Comparison of ENCODE assay signal across 19 cellular contexts in the genomic region with DNA sequence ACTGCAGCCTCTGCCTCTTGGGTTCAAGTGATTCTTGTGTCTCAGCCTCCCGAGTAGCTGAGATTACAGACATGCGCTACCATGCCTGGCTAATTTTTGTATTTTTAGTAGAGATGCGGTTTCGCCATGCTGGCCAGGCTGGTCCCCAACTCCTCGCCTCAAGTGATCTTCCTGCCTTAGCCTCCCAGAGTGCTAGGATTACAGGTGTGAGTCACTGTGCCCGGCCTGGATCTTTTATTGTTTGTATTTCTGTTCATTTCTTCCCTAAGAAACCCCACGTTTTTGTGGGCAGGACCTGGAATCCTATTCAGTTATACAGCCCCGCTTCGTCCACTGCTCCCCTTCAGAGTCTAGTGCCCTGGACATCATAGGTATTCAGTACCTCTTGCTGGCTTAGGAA. TPM values are rescaled to one million over a fixed set of nuclear protein-coding genes. Genes with fewer than 3 reads are reported as not detected.
DNase-seq lines count a peak whose midpoint lies in the region; ATAC-seq lines count a peak whose summit lies in the region.
"Had no signal": no experiment of that assay in that cellular context is flagged by ENCODE, and none has a peak within 500 bp of the region (broad histone marks: within the 10 kb centered on the region; RNA-seq: fewer than 3 reads in every experiment).

No MANE protein-coding gene starts in this region.

- DNase-seq in activated T-cell treated with anti-CD3 and anti-CD28 coated beads, Interleukin-2, amount 50 U/mL, for 24 hours = peak; percentile 19
- DNase-seq in activated T-cell treated with anti-CD3 and anti-CD28 coated beads, Interleukin-2, amount 50 U/mL, for 72 hours = no peak
- no peak for DNase-seq in NCI-H748 (lab: John Stamatoyannopoulos, UW; ENCODE audit: unreplicated experiment)
- DNase-seq: activated CD4-positive, alpha-beta T cell treated with anti-CD3 and anti-CD28 coated beads, Interleukin-2, amount 50 U/mL, for 1 hour; activated naive CD4-positive, alpha-beta T cell treated with Interleukin-2 at 50 U/mL for 16 hours; foreskin melanocyte; NCI-H526 treated with DMSO at 0.1 percent for 48 hours; SHP77 treated with DMSO at 0.1 percent for 48 hours; stimulated activated naive B cell treated with anti-CD40 and anti-IgM and Interleukin-4, amounts not matched to agents 10 μg/mL and 1 μg/mL and 100 μg/mL, for 72 hours; T-cell had no signal

- no peak for ATAC-seq in activated T-cell treated with anti-CD3 and anti-CD28 coated beads, Interleukin-2, amount 50 U/mL, for 72 hours (replicated peaks in 1 of 2)
- ATAC-seq in GM18502 (IDR thresholded peaks at IDR 0.05; ENCODE audit: poor library complexity, unreplicated experiment) (no peak), GM21381 (IDR thresholded peaks at IDR 0.05; ENCODE audit: unreplicated experiment) (no peak)
- ATAC-seq: stimulated activated naive B cell treated with anti-CD40 and anti-IgM and Interleukin-4, amounts not matched to agents 10 μg/mL and 1 μg/mL and 100 μg/mL, for 72 hours; T-cell had no signal

- H3K4me3 Mint-ChIP-seq in activated T-cell treated with anti-CD3 and anti-CD28 coated beads, Interleukin-2, amount 50 U/mL, for 24 hours = no peak overlapping the region
- H3K4me3 Mint-ChIP-seq in activated T-cell treated with anti-CD3 and anti-CD28 coated beads, Interleukin-2, amount 50 U/mL, for 72 hours = no peak overlapping the region
- H3K4me3 Mint-ChIP-seq: dendritic cell treated with granulocyte-macrophage colony-stimulating factor and Interleukin-4, amounts not matched to agents 40 ng/mL and 50 ng/mL, for 4 days; stimulated activated naive B cell treated with anti-CD40 and anti-IgM and Interleukin-4, amounts not matched to agents 10 μg/mL and 1 μg/mL and 100 μg/mL, for 72 hours; T-cell; type B pancreatic cell had no signal

- no peaks in the 10 kb centered on the region for H3K9me3 Mint-ChIP-seq in activated T-cell treated with anti-CD3 and anti-CD28 coated beads, Interleukin-2, amount 50 U/mL, for 24 hours
- no peaks in the 10 kb centered on the region for H3K9me3 Mint-ChIP-seq in activated T-cell treated with anti-CD3 and anti-CD28 coated beads, Interleukin-2, amount 50 U/mL, for 72 hours
- H3K9me3 Mint-ChIP-seq: dendritic cell treated with granulocyte-macrophage colony-stimulating factor and Interleukin-4, amounts not matched to agents 40 ng/mL and 50 ng/mL, for 4 days; stimulated activated naive B cell treated with anti-CD40 and anti-IgM and Interleukin-4, amounts not matched to agents 10 μg/mL and 1 μg/mL and 100 μg/mL, for 72 hours; T-cell; type B pancreatic cell had no signal

- no peaks in the 10 kb centered on the region for H3K36me3 Mint-ChIP-seq in activated T-cell treated with anti-CD3 and anti-CD28 coated beads, Interleukin-2, amount 50 U/mL, for 24 hours (ENCODE audit: low read depth)
- H3K36me3 Mint-ChIP-seq in activated T-cell treated with anti-CD3 and anti-CD28 coated beads, Interleukin-2, amount 50 U/mL, for 72 hours (ENCODE audit: insufficient read depth in 2 of 2) = no peaks in the 10 kb centered on the region
- H3K36me3 Mint-ChIP-seq: T-cell, type B pancreatic cell had no signal

- peaks cover 5% of the 10 kb centered on the region for H3K27me3 Mint-ChIP-seq in activated T-cell treated with anti-CD3 and anti-CD28 coated beads, Interleukin-2, amount 50 U/mL, for 24 hours
- H3K27me3 Mint-ChIP-seq in activated T-cell treated with anti-CD3 and anti-CD28 coated beads, Interleukin-2, amount 50 U/mL, for 72 hours (ENCODE audit: low read depth) = peaks cover 10% of the 10 kb centered on the region

- no peak overlapping the region for H3K27ac Mint-ChIP-seq in activated T-cell treated with anti-CD3 and anti-CD28 coated beads, Interleukin-2, amount 50 U/mL, for 24 hours
- H3K27ac Mint-ChIP-seq in activated T-cell treated with anti-CD3 and anti-CD28 coated beads, Interleukin-2, amount 50 U/mL, for 72 hours = no peak overlapping the region
- H3K27ac Mint-ChIP-seq: dendritic cell treated with granulocyte-macrophage colony-stimulating factor and Interleukin-4, amounts not matched to agents 40 ng/mL and 50 ng/mL, for 4 days; stimulated activated naive B cell treated with anti-CD40 and anti-IgM and Interleukin-4, amounts not matched to agents 10 μg/mL and 1 μg/mL and 100 μg/mL, for 72 hours; T-cell; type B pancreatic cell had no signal

- H3K27ac ChIP-seq in angular gyrus (ENCODE audit: low read depth, low read length) (peak overlapping the region; percentile 68), layer of hippocampus (ENCODE audit: low read depth, low read length) (peak overlapping the region; percentile 74), temporal lobe (ENCODE audit: low read depth, low read length) (peak overlapping the region; percentile 89)
- H3K27ac ChIP-seq: BLaER1, epithelial cell of prostate had no signal

- no peaks in the 10 kb centered on the region for H3K27me3 ChIP-seq in layer of hippocampus (ENCODE audit: control insufficient read depth, insufficient read depth, low read length)
- H3K27me3 ChIP-seq: BLaER1 had no signal

- peaks cover 23% of the 10 kb centered on the region for H3K4me1 Mint-ChIP-seq in activated T-cell treated with anti-CD3 and anti-CD28 coated beads, Interleukin-2, amount 50 U/mL, for 24 hours (ENCODE audit: low read depth)
- H3K4me1 Mint-ChIP-seq in activated T-cell treated with anti-CD3 and anti-CD28 coated beads, Interleukin-2, amount 50 U/mL, for 72 hours (ENCODE audit: low read depth) = peaks cover 21% of the 10 kb centered on the region

RNA-seq across cellular contexts. Expression of gene ZBTB16, which starts 28.7 kb away (rescaled TPM):
- 1 to 10 TPM; 3.3 to 4.0 TPM for total RNA-seq in activated T-cell treated with anti-CD3 and anti-CD28 coated beads, Interleukin-2, amount 50 U/mL, for 72 hours
- total RNA-seq in temporal lobe = 8.4 TPM
